ENCODE assay signal across 23 cellular contexts in genomic region chr10:116691544-116692126, GRCh38. TPM values are rescaled to one million over a fixed set of nuclear protein-coding genes. Genes with fewer than 3 reads are reported as not detected.
A peak's percentile ranks its signal among the peaks of the same experiment; 100 is the strongest.
DNase-seq lines count a peak whose midpoint lies in the region; ATAC-seq and TF ChIP-seq lines count a peak whose summit lies in the region.
"Had no signal": no experiment of that assay in that cellular context is flagged by ENCODE, and none has a peak within 500 bp of the region (broad histone marks: within the 10 kb centered on the region; RNA-seq: fewer than 3 reads in every experiment).

No MANE protein-coding gene starts in this region.

- H3K36me3 ChIP-seq in HUES6 (ENCODE audit: control insufficient read depth, insufficient read depth, low read length) = no peaks in the 10 kb centered on the region
- peaks cover 0 to 5% (median 0%) of the 10 kb centered on the region in 4 donors for H3K36me3 ChIP-seq in esophagus muscularis mucosa
- H3K36me3 ChIP-seq in thoracic aorta = no peaks in the 10 kb centered on the region
- H3K36me3 ChIP-seq: cardiac muscle cell, HAP-1, SJSA1, upper lobe of left lung had no signal

- no peaks in the 10 kb centered on the region for H3K4me1 Mint-ChIP-seq in activated CD4-positive, alpha-beta T cell treated with anti-CD3 and anti-CD28 coated beads, Interleukin-2, amount 10 ng/mL, durations not matched to agents 24 days and 14 days
- H3K4me1 Mint-ChIP-seq: memory B cell; stimulated activated naive CD8-positive, alpha-beta T cell treated with anti-CD3 and anti-CD28 coated beads, Interleukin-15, amount 100 ng/mL, for 72 hours had no signal

- H3K4me3 ChIP-seq in HUES6 (ENCODE audit: low read depth, low read length) (peak overlapping the region; percentile 34; the same call in 1 of the 2 replicates), esophagus muscularis mucosa (no peak overlapping the region), thoracic aorta (no peak overlapping the region)
- H3K4me3 ChIP-seq: adrenal gland, cardiac muscle cell, HAP-1, SJSA1, upper lobe of left lung had no signal

- no peaks in the 10 kb centered on the region for H3K9me3 Mint-ChIP-seq in activated CD4-positive, alpha-beta T cell treated with anti-CD3 and anti-CD28 coated beads, Interleukin-2, amount 10 ng/mL, durations not matched to agents 24 days and 14 days
- H3K9me3 Mint-ChIP-seq: memory B cell; stimulated activated naive CD8-positive, alpha-beta T cell treated with anti-CD3 and anti-CD28 coated beads, Interleukin-15, amount 100 ng/mL, for 72 hours had no signal

- H3K27ac ChIP-seq in HUES6 (ENCODE audit: low read depth, low read length) = no peak overlapping the region
- peak overlapping the region; percentile 25 to 48 (median 42) for H3K27ac ChIP-seq in esophagus muscularis mucosa (replicated peaks in 1 of 4)
- peak overlapping the region; percentile 48 to 65 for H3K27ac ChIP-seq in thoracic aorta
- H3K27ac ChIP-seq: C4-2B, cardiac muscle cell, SJSA1, upper lobe of left lung had no signal

- TF ChIP-seq CTCF in esophagus muscularis mucosa (IDR thresholded peaks at IDR 0.05) = no peak
- TF ChIP-seq CTCF in thoracic aorta (IDR thresholded peaks at IDR 0.05) = no peak
- no peak for TF ChIP-seq CTCF in GM10266 (IDR thresholded peaks at IDR 0.05; ENCODE audit: control insufficient read depth, insufficient read depth, low read depth, missing control alignments)

- H3K4me1 ChIP-seq in HUES6 (ENCODE audit: control insufficient read depth, insufficient read depth, low read length) = peaks cover 48% of the 10 kb centered on the region
- peaks cover 51 to 62% (median 59%) of the 10 kb centered on the region in 4 donors for H3K4me1 ChIP-seq in esophagus muscularis mucosa
- H3K4me1 ChIP-seq in thoracic aorta (ENCODE audit: control insufficient read depth in 1 of 2, low read depth in 2 of 2) = peaks cover 21 to 49% of the 10 kb centered on the region in 2 donors
- H3K4me1 ChIP-seq: HAP-1 had no signal

- TF ChIP-seq POLR2A in esophagus muscularis mucosa (IDR thresholded peaks at IDR 0.05; ENCODE audit: low read depth) = no peak

- ATAC-seq in thoracic aorta (ENCODE audit: insufficient number of reproducible peaks, low FRiP score, low read depth) (no peak), HG02970 (IDR thresholded peaks at IDR 0.05; ENCODE audit: low FRiP score, unreplicated experiment) (no peak)
- ATAC-seq: stimulated activated naive CD8-positive, alpha-beta T cell treated with anti-CD3 and anti-CD28 coated beads, Interleukin-15, amount 100 ng/mL, for 72 hours had no signal

- intact Hi-C loops in esophagus muscularis mucosa (cut with DNase I) = no loop called here
- intact Hi-C loops in activated CD4-positive, alpha-beta T cell treated with anti-CD3 and anti-CD28 coated beads, Interleukin-2, amount 10 ng/mL, durations not matched to agents 24 days and 14 days (cut with micrococcal nuclease) = no loop called here

- 67% methylated on average over 7 of the region's 10 CpGs for WGBS in esophagus muscularis mucosa

- H3K27me3 ChIP-seq in HUES6 (ENCODE audit: control insufficient read depth, insufficient read depth, low read length) (no peaks in the 10 kb centered on the region), esophagus muscularis mucosa (no peaks in the 10 kb centered on the region), thoracic aorta (replicated peaks; ENCODE audit: insufficient read depth) (no peaks in the 10 kb centered on the region)
- H3K27me3 ChIP-seq: adrenal gland, cardiac muscle cell, SJSA1, upper lobe of left lung had no signal

- no peak overlapping the region for H3K4me3 Mint-ChIP-seq in activated CD4-positive, alpha-beta T cell treated with anti-CD3 and anti-CD28 coated beads, Interleukin-2, amount 10 ng/mL, durations not matched to agents 24 days and 14 days
- H3K4me3 Mint-ChIP-seq: memory B cell; stimulated activated naive CD8-positive, alpha-beta T cell treated with anti-CD3 and anti-CD28 coated beads, Interleukin-15, amount 100 ng/mL, for 72 hours had no signal

- no peaks in the 10 kb centered on the region for H3K9me3 ChIP-seq in HUES6 (ENCODE audit: control insufficient read depth, insufficient read depth, low read depth, low read length)
- H3K9me3 ChIP-seq in esophagus muscularis mucosa = no peaks in the 10 kb centered on the region
- no peaks in the 10 kb centered on the region for H3K9me3 ChIP-seq in thoracic aorta
- H3K9me3 ChIP-seq: adrenal gland, HAP-1, SJSA1, upper lobe of left lung had no signal

- peaks cover 6% of the 10 kb centered on the region for H3K27me3 Mint-ChIP-seq in activated CD4-positive, alpha-beta T cell treated with anti-CD3 and anti-CD28 coated beads, Interleukin-2, amount 10 ng/mL, durations not matched to agents 24 days and 14 days

- DNase-seq in esophagus muscularis mucosa (ENCODE audit: extremely low spot score) (no peak), myocyte (ENCODE audit: low read depth) (peak; percentile 50), thoracic aorta (ENCODE audit: low spot score) (no peak), GM10266 (ENCODE audit: extremely low spot score) (no peak)
- no peak for DNase-seq in activated CD4-positive, alpha-beta T cell treated with anti-CD3 and anti-CD28 coated beads for 48 hours
- no peak for DNase-seq in activated CD4-positive, alpha-beta T cell treated with anti-CD3 and anti-CD28 coated beads, Interleukin-2, amount 10 ng/mL, durations not matched to agents 24 days and 14 days
- DNase-seq: ACHN; activated naive CD4-positive, alpha-beta T cell treated with Interleukin-2 at 50 U/mL for 16 hours; activated T-cell treated with anti-CD3 and anti-CD28 coated beads, Interleukin-2, amount 50 U/mL, for 48 hours; adrenal gland; dermis blood vessel endothelial cell; DND-41; left cardiac atrium; NCI-H2171; stimulated activated naive CD8-positive, alpha-beta T cell treated with anti-CD3 and anti-CD28 coated beads, Interleukin-15, amount 100 ng/mL, for 72 hours; upper lobe of left lung had no signal

- no peaks in the 10 kb centered on the region for H3K36me3 Mint-ChIP-seq in activated CD4-positive, alpha-beta T cell treated with anti-CD3 and anti-CD28 coated beads, Interleukin-2, amount 10 ng/mL, durations not matched to agents 24 days and 14 days (ENCODE audit: low read depth)
- H3K36me3 Mint-ChIP-seq: memory B cell had no signal

- H3K27ac Mint-ChIP-seq in activated CD4-positive, alpha-beta T cell treated with anti-CD3 and anti-CD28 coated beads, Interleukin-2, amount 10 ng/mL, durations not matched to agents 24 days and 14 days = no peak overlapping the region
- H3K27ac Mint-ChIP-seq: memory B cell; stimulated activated naive CD8-positive, alpha-beta T cell treated with anti-CD3 and anti-CD28 coated beads, Interleukin-15, amount 100 ng/mL, for 72 hours had no signal

- no peak overlapping the region for H3K9ac ChIP-seq in HUES6 (ENCODE audit: low read length)

- TF ChIP-seq EP300 in esophagus muscularis mucosa (IDR thresholded peaks at IDR 0.05) = no peak

RNA-seq across cellular contexts. Expression of gene HSPA12A, which starts 50.7 kb away (rescaled TPM):
- total RNA-seq in esophagus muscularis mucosa (10 to 100 TPM; 16.4 to 24.5 (median 22.2) TPM), myocyte (5.4 and 7.8 TPM in 2 replicates), thoracic aorta (10 to 100 TPM; 10.2 to 13.6 TPM)
- polyA plus RNA-seq in myocyte (2012) = 18.6 TPM
- total RNA-seq in activated CD4-positive, alpha-beta T cell treated with anti-CD3 and anti-CD28 coated beads, Interleukin-2, amount 10 ng/mL, durations not matched to agents 24 days and 14 days = 0.05 TPM in 1 of 2 replicates, not detected in the other
